In the genomic region with DNA sequence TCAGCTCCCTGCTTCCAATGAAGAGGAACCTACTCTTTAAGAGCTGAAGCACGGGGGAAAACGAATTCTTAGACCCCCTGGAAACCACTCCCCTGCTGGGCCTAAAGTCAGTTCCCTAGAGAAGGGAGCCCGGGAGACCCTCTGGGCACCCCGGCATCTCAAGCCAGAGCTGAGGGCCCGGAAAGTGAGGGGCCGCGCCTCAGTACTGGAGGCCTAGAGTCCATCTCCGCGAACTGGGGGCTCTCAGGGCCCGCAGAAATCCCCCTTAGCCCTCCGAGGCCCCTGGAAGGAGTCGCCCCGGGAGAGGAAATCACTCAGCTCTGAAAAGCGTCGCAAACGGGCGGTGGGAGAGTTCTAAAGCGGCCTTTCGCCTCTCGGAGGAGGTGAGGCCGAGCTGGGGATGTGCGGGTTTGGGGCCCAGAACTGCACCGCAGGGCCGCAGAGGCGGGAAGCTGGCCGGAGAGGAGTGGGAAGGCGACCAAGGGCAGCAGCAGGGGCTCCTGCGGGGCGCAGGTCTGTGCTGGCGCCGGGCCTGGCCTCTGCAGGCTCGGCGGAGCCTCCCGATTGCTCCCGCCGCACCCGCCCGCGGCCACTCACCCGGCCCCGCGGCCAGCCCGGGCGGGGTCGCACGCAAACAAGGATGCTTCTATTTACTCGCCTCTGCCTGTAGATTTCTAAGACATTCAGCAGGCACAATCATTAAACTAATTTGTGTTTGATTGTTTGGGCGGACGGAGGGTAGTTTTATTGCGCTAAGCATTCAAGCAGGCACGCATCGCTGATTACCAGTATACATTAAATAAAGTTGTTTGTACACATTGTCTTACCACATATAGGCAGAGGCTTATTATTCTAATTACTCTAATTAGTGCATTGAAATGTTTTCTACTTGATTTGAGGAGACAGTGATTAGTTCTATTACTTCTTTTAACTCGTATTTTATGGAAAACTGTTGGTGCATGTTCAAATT, we compare ENCODE assay signal across 16 cellular contexts. TPM values are rescaled to one million over a fixed set of nuclear protein-coding genes. Genes with fewer than 3 reads are reported as not detected.
DNase-seq lines count a peak whose midpoint lies in the region; ATAC-seq and TF ChIP-seq lines count a peak whose summit lies in the region.
"Had no signal": no experiment of that assay in that cellular context is flagged by ENCODE, and none has a peak within 500 bp of the region (broad histone marks: within the 10 kb centered on the region; RNA-seq: fewer than 3 reads in every experiment).

No MANE protein-coding gene starts in this region.

- H4K20me1 ChIP-seq in H9 (ENCODE audit: control insufficient read depth, insufficient read depth, insufficient read length) = no peaks in the 10 kb centered on the region

- H4K8ac ChIP-seq in H9 (replicated peaks; ENCODE audit: insufficient read length, low read depth, low read length) = no peak overlapping the region

- peaks cover 2% of the 10 kb centered on the region for H3K36me3 Mint-ChIP-seq in CD4-positive, CD25-positive, alpha-beta regulatory T cell
- no peaks in the 10 kb centered on the region; a peak in 1 of 7 replicates for H3K36me3 Mint-ChIP-seq in H9 (ENCODE audit: insufficient read depth in 1 of 3, low read depth in 3 of 3)
- H3K36me3 Mint-ChIP-seq in nephron (ENCODE audit: low read depth) = no peaks in the 10 kb centered on the region
- no peaks in the 10 kb centered on the region for H3K36me3 Mint-ChIP-seq in osteocyte (ENCODE audit: unreplicated experiment)
- no peaks in the 10 kb centered on the region for H3K36me3 Mint-ChIP-seq in natural killer cell treated with Interleukin-12 subunit alpha and Interleukin-12 subunit beta and Interleukin-15 and Interleukin-18, amount 100 ng/mL, for 72 hours

- H3K79me2 ChIP-seq in H9 (ENCODE audit: insufficient read depth, low read length) = no peaks in the 10 kb centered on the region

- DNase-seq in CD4-positive, CD25-positive, alpha-beta regulatory T cell = no peak
- DNase-seq in H9 = peak; percentile 55
- no peak for DNase-seq in osteocyte (ENCODE audit: extremely low spot score, unreplicated experiment)
- DNase-seq in AG08395 (ENCODE audit: low spot score) = no peak
- no peak for DNase-seq in T1000 (lab: John Stamatoyannopoulos, UW)
- no peak for DNase-seq in natural killer cell treated with Interleukin-12 subunit alpha and Interleukin-12 subunit beta and Interleukin-15 and Interleukin-18, amount 100 ng/mL, for 72 hours (ENCODE audit: low spot score)
- DNase-seq: effector CD4-positive, alpha-beta T cell; gastrocnemius medialis; NCI-H446; psoas muscle had no signal

- H3K9me3 ChIP-seq in CD4-positive, CD25-positive, alpha-beta regulatory T cell (ENCODE audit: control insufficient read depth in 2 of 2, low read length in 2 of 2) = no peaks in the 10 kb centered on the region
- H3K9me3 ChIP-seq in H9 (ENCODE audit: control insufficient read depth, low read depth, low read length) = no peaks in the 10 kb centered on the region
- H3K9me3 ChIP-seq in ectodermal cell (ENCODE audit: control insufficient read depth, low read length) = no peaks in the 10 kb centered on the region
- H3K9me3 ChIP-seq: gastrocnemius medialis, psoas muscle had no signal

- H3K23me2 ChIP-seq in H9 (ENCODE audit: insufficient read length, low read depth, low read length, poor library complexity, severe bottlenecking) = peaks cover 19% of the 10 kb centered on the region

- peaks cover 89% of the 10 kb centered on the region for H3K27me3 Mint-ChIP-seq in CD4-positive, CD25-positive, alpha-beta regulatory T cell
- peaks cover 94% of the 10 kb centered on the region for H3K27me3 Mint-ChIP-seq in H9 (ENCODE audit: low read depth)
- H3K27me3 Mint-ChIP-seq in nephron (ENCODE audit: low read depth) = peaks cover 97% of the 10 kb centered on the region
- peaks cover 78% of the 10 kb centered on the region for H3K27me3 Mint-ChIP-seq in osteocyte (ENCODE audit: unreplicated experiment)
- H3K27me3 Mint-ChIP-seq in natural killer cell treated with Interleukin-12 subunit alpha and Interleukin-12 subunit beta and Interleukin-15 and Interleukin-18, amount 100 ng/mL, for 72 hours = peaks cover 59 to 81% of the 10 kb centered on the region in 2 donors

- H2AK5ac ChIP-seq in H9 (ENCODE audit: insufficient read length, low read length) = no peak overlapping the region

- H4K91ac ChIP-seq in H9 (ENCODE audit: insufficient read length, low read depth, low read length) = no peak overlapping the region

- H3K36me3 ChIP-seq in CD4-positive, CD25-positive, alpha-beta regulatory T cell (ENCODE audit: control insufficient read depth, insufficient read depth, low read length) = no peaks in the 10 kb centered on the region
- no peaks in the 10 kb centered on the region for H3K36me3 ChIP-seq in ectodermal cell (ENCODE audit: control insufficient read depth, insufficient read depth, low read length)
- H3K36me3 ChIP-seq: gastrocnemius medialis had no signal

- no peaks in the 10 kb centered on the region for H3K79me1 ChIP-seq in H9 (ENCODE audit: insufficient read depth, low read depth, low read length, poor library complexity, severe bottlenecking)

- peaks cover 0 to 2% (median 0%) of the 10 kb centered on the region in 7 donors for H3K9me3 Mint-ChIP-seq in CD4-positive, CD25-positive, alpha-beta regulatory T cell
- H3K9me3 Mint-ChIP-seq in H9 = no peaks in the 10 kb centered on the region; a peak in 1 of 5 replicates
- H3K9me3 Mint-ChIP-seq in nephron = peaks cover 4% of the 10 kb centered on the region
- H3K9me3 Mint-ChIP-seq in osteocyte (ENCODE audit: unreplicated experiment) = no peaks in the 10 kb centered on the region
- H3K9me3 Mint-ChIP-seq in natural killer cell treated with Interleukin-12 subunit alpha and Interleukin-12 subunit beta and Interleukin-15 and Interleukin-18, amount 100 ng/mL, for 72 hours = no peaks in the 10 kb centered on the region
- H3K9me3 Mint-ChIP-seq: stimulated activated naive CD8-positive, alpha-beta T cell treated with anti-CD3 and anti-CD28 coated beads, Interleukin-15, amount 100 ng/mL, for 72 hours had no signal

- no CpG with 5 or more reads among the region's 53 CpGs for WGBS in H9 (ENCODE audit: extremely low coverage, insufficient read length, low lambda C conversion rate)
- WGBS in ectodermal cell, 2 experiments = 0 to 1% methylated on average over 48 to 49 of the region's 53 CpGs

- H3K23ac ChIP-seq in H9 (ENCODE audit: insufficient read length, low read depth, low read length) = no peak overlapping the region

- no peak for ATAC-seq in CD4-positive, CD25-positive, alpha-beta regulatory T cell (ENCODE audit: low read depth in 2 of 2)
- no peak for ATAC-seq in natural killer cell treated with Interleukin-12 subunit alpha and Interleukin-12 subunit beta and Interleukin-15 and Interleukin-18, amount 100 ng/mL, for 72 hours
- ATAC-seq: gastrocnemius medialis; psoas muscle; stimulated activated naive CD8-positive, alpha-beta T cell treated with anti-CD3 and anti-CD28 coated beads, Interleukin-15, amount 100 ng/mL, for 72 hours had no signal

- peak overlapping the region; percentile 65 for H3K4me2 ChIP-seq in H9 (ENCODE audit: insufficient read depth, insufficient read length, low read length)

- no peak overlapping the region for H3K56ac ChIP-seq in H9 (ENCODE audit: insufficient read length, low read depth, low read length)

- no peak overlapping the region for H3K18ac ChIP-seq in H9 (ENCODE audit: insufficient read length, low read depth, low read length)

- H3T11ph ChIP-seq in H9 (ENCODE audit: low read length) = no peak overlapping the region

- TF ChIP-seq CTCF in H9 (conservative IDR thresholded peaks at IDR 0.05) (no peak), nephron (IDR thresholded peaks at IDR 0.05; ENCODE audit: unreplicated experiment in 3 of 3) (no peak), osteocyte (IDR thresholded peaks at IDR 0.05) (no peak)

- H2BK120ac ChIP-seq in H9 (ENCODE audit: low read depth, low read length, poor library complexity, severe bottlenecking) = no peak overlapping the region

- H4K5ac ChIP-seq in H9 (ENCODE audit: insufficient read length, low read depth, low read length) = no peak overlapping the region

- peak overlapping the region in 3 of 4 donors; percentile 9 to 48 (median 39) for H3K4me3 Mint-ChIP-seq in CD4-positive, CD25-positive, alpha-beta regulatory T cell
- peak overlapping the region; percentile 46 to 77 for H3K4me3 Mint-ChIP-seq in H9
- peak overlapping the region; percentile 38 to 76 (median 54) for H3K4me3 Mint-ChIP-seq in nephron
- no peak overlapping the region for H3K4me3 Mint-ChIP-seq in osteocyte (ENCODE audit: unreplicated experiment)
- H3K4me3 Mint-ChIP-seq in natural killer cell treated with Interleukin-12 subunit alpha and Interleukin-12 subunit beta and Interleukin-15 and Interleukin-18, amount 100 ng/mL, for 72 hours = no peak overlapping the region

- H3K4ac ChIP-seq in H9 (ENCODE audit: low read depth, low read length) = no peak overlapping the region

- H2BK5ac ChIP-seq in H9 (ENCODE audit: insufficient read length, low read length) = no peak overlapping the region

- no peak overlapping the region for H2BK20ac ChIP-seq in H9 (ENCODE audit: low read depth, low read length, poor library complexity, severe bottlenecking)

- peaks cover 64% of the 10 kb centered on the region for H3K27me3 ChIP-seq in CD4-positive, CD25-positive, alpha-beta regulatory T cell (ENCODE audit: control insufficient read depth, insufficient read depth, low read length)
- H3K27me3 ChIP-seq in H9 (ENCODE audit: insufficient read depth, low read length) = peaks cover 52% of the 10 kb centered on the region
- H3K27me3 ChIP-seq in ectodermal cell (ENCODE audit: control insufficient read depth, insufficient read depth, low read length, poor library complexity, severe bottlenecking) = peaks cover 88% of the 10 kb centered on the region

- H3K4me1 ChIP-seq in CD4-positive, CD25-positive, alpha-beta regulatory T cell (ENCODE audit: control insufficient read depth, insufficient read depth, low read length, poor library complexity, severe bottlenecking) = peaks cover 26% of the 10 kb centered on the region
- H3K4me1 ChIP-seq in H9 (ENCODE audit: insufficient read depth, low read length) = no peaks in the 10 kb centered on the region
- H3K4me1 ChIP-seq in ectodermal cell (ENCODE audit: control insufficient read depth, insufficient read depth, low read length) = peaks cover 19% of the 10 kb centered on the region

- no peak overlapping the region for H3K4me3 ChIP-seq in CD4-positive, CD25-positive, alpha-beta regulatory T cell (ENCODE audit: low read depth, low read length)
- H3K4me3 ChIP-seq in ectodermal cell (ENCODE audit: insufficient read depth, low read depth, low read length) = peak overlapping the region; percentile 34
- H3K4me3 ChIP-seq: psoas muscle had no signal

- H2AFZ ChIP-seq in H9 (ENCODE audit: low read length) = no peak overlapping the region

- H2BK15ac ChIP-seq in H9 (ENCODE audit: low read depth, low read length) = no peak overlapping the region

- no peak overlapping the region for H3K27ac Mint-ChIP-seq in CD4-positive, CD25-positive, alpha-beta regulatory T cell
- no peak overlapping the region for H3K27ac Mint-ChIP-seq in H9
- no peak overlapping the region for H3K27ac Mint-ChIP-seq in nephron
- no peak overlapping the region for H3K27ac Mint-ChIP-seq in osteocyte (ENCODE audit: unreplicated experiment)
- H3K27ac Mint-ChIP-seq in natural killer cell treated with Interleukin-12 subunit alpha and Interleukin-12 subunit beta and Interleukin-15 and Interleukin-18, amount 100 ng/mL, for 72 hours = no peak overlapping the region
- H3K27ac Mint-ChIP-seq: stimulated activated naive CD8-positive, alpha-beta T cell treated with anti-CD3 and anti-CD28 coated beads, Interleukin-15, amount 100 ng/mL, for 72 hours had no signal

- no peak overlapping the region for H3K27ac ChIP-seq in CD4-positive, CD25-positive, alpha-beta regulatory T cell (ENCODE audit: insufficient read depth, low read length, poor library complexity, severe bottlenecking)
- no peak overlapping the region for H3K27ac ChIP-seq in H9 (ENCODE audit: insufficient read length, low read depth, low read length)
- peak overlapping the region; percentile 52 for H3K27ac ChIP-seq in ectodermal cell (ENCODE audit: insufficient read depth, low read depth, low read length, poor library complexity, severe bottlenecking)
- H3K27ac ChIP-seq: gastrocnemius medialis, psoas muscle had no signal

- H3K4me1 Mint-ChIP-seq in CD4-positive, CD25-positive, alpha-beta regulatory T cell = peaks cover 0 to 37% (median 19%) of the 10 kb centered on the region in 4 donors
- H3K4me1 Mint-ChIP-seq in H9 (peaks cover 30 to 37% of the 10 kb centered on the region in 2 experiments), nephron (peaks cover 13% of the 10 kb centered on the region), osteocyte (ENCODE audit: unreplicated experiment) (peaks cover 15% of the 10 kb centered on the region)
- peaks cover 7% of the 10 kb centered on the region in 2 donors for H3K4me1 Mint-ChIP-seq in natural killer cell treated with Interleukin-12 subunit alpha and Interleukin-12 subunit beta and Interleukin-15 and Interleukin-18, amount 100 ng/mL, for 72 hours (ENCODE audit: low read depth in 2 of 2)

- no peak overlapping the region for H3K14ac ChIP-seq in H9 (ENCODE audit: insufficient read depth, low read length)

- H2BK12ac ChIP-seq in H9 (ENCODE audit: insufficient read length, low read depth, low read length) = no peak overlapping the region

- H3K9ac ChIP-seq in H9 (ENCODE audit: extremely low read depth, insufficient read length, low read length) = no peak overlapping the region

RNA-seq across cellular contexts. Expression of gene POU3F2, which starts 9.2 kb away (rescaled TPM):
- total RNA-seq in CD4-positive, CD25-positive, alpha-beta regulatory T cell = not detected
- polyA plus RNA-seq in CD4-positive, CD25-positive, alpha-beta regulatory T cell = not detected
- total RNA-seq in H9 (2021) (0.09 and 0.15 TPM in 2 replicates), osteocyte (not detected in 2 replicates)
- 30.1 TPM for polyA plus RNA-seq in ectodermal cell (2013, experiment 1 of 4)
- polyA plus RNA-seq in ectodermal cell (2013, experiment 2 of 4) = 34.8 TPM
- polyA plus RNA-seq in ectodermal cell (2013, experiment 3 of 4) = 34.7 TPM
- 38.9 TPM for polyA plus RNA-seq in ectodermal cell (2013, experiment 4 of 4)
- not detected for total RNA-seq in natural killer cell treated with Interleukin-12 subunit alpha and Interleukin-12 subunit beta and Interleukin-15 and Interleukin-18, amount 100 ng/mL, for 72 hours
- total RNA-seq: lower leg skin, psoas muscle had no signal
- polyA plus RNA-seq: adipose tissue, BJ had no signal

Comparison
In these comparisons a context has a peak if more than half of its experiments do, and no peak if none do; other contexts are left out.
1. H3K4me3 Mint-ChIP-seq: peak in CD4-positive, CD25-positive, alpha-beta regulatory T cell (3 of 4), H9 (2 of 2) and nephron (3 of 3); none in osteocyte (single experiment) and natural killer cell treated with Interleukin-12 subunit alpha and Interleukin-12 subunit beta and Interleukin-15 and Interleukin-18, amount 100 ng/mL, for 72 hours (single experiment).